ENCODE assay signal across 11 cellular contexts in genomic region chr16:64440421-64440831, GRCh38.
A peak's percentile ranks its signal among the peaks of the same experiment; 100 is the strongest.
DNase-seq lines count a peak whose midpoint lies in the region; ATAC-seq and TF ChIP-seq lines count a peak whose summit lies in the region.
"Had no signal": no experiment of that assay in that cellular context is flagged by ENCODE, and none has a peak within 500 bp of the region (broad histone marks: within the 10 kb centered on the region; RNA-seq: fewer than 3 reads in every experiment).

No MANE protein-coding gene starts in this region.

- peak overlapping the region; percentile 35 for H3K9ac ChIP-seq in PC-3 (ENCODE audit: low read length)

- intact Hi-C loops in PC-3 (cut with micrococcal nuclease) (loop anchor here (5.0 to 10.0 kb wide), 2 partner anchors 203 to 286 kb away; no protein-coding TSS in a partner anchor), psoas muscle (cut with DNase I) (no loop called here), sigmoid colon (cut with DNase I) (no loop called here)

- H3K27ac ChIP-seq in PC-3 (ENCODE audit: low read length) (peak overlapping the region; percentile 91), psoas muscle (peak overlapping the region; percentile 51), sigmoid colon (no peak overlapping the region)
- H3K27ac ChIP-seq: ascending aorta had no signal

- H3K9me3 ChIP-seq in PC-3 (ENCODE audit: low read length): no peaks in the 10 kb centered on the region
- no peaks in the 10 kb centered on the region for H3K9me3 ChIP-seq in psoas muscle
- no peaks in the 10 kb centered on the region for H3K9me3 ChIP-seq in sigmoid colon
- H3K9me3 ChIP-seq: ascending aorta had no signal

- H3K4me1 ChIP-seq in PC-3 (ENCODE audit: insufficient read depth, low read length) (peaks cover 21% of the 10 kb centered on the region), psoas muscle (peaks cover 6% of the 10 kb centered on the region), sigmoid colon (peaks cover 0 to 13% (median 6%) of the 10 kb centered on the region in 4 donors)
- H3K4me1 ChIP-seq: ascending aorta had no signal

- WGBS in psoas muscle, 3 donors: 29 to 37% (median 30%) methylated on average over 3 of the region's 3 CpGs
- 65 to 74% methylated on average over 3 of the region's 3 CpGs for WGBS in sigmoid colon, 2 donors

- H3K27me3 ChIP-seq in PC-3 (ENCODE audit: low read length): no peaks in the 10 kb centered on the region
- H3K27me3 ChIP-seq in psoas muscle (ENCODE audit: insufficient read depth in 3 of 3, low read length in 2 of 3): no peaks in the 10 kb centered on the region
- no peaks in the 10 kb centered on the region for H3K27me3 ChIP-seq in sigmoid colon
- H3K27me3 ChIP-seq: ascending aorta had no signal

- no peaks in the 10 kb centered on the region for H4K20me1 ChIP-seq in PC-3 (ENCODE audit: low read length)

- TF ChIP-seq POLR2A in sigmoid colon (IDR thresholded peaks at IDR 0.05): no peak

- ATAC-seq in PC-3: peak; percentile 97
- ATAC-seq in psoas muscle: peak; percentile 92 to 98 (median 96)

- H2AFZ ChIP-seq in PC-3 (ENCODE audit: low read length): peak overlapping the region; percentile 27; the same call in 1 of the 2 replicates

- H3K4me2 ChIP-seq in PC-3 (ENCODE audit: low read length): peak overlapping the region; percentile 82

- no peak for TF ChIP-seq EP300 in sigmoid colon (IDR thresholded peaks at IDR 0.05)

- DNase-seq in DMS53 treated with DMSO at 0.1 percent for 48 hours (lab: John Stamatoyannopoulos, UW; ENCODE audit: unreplicated experiment) (peak; percentile 71), PC-3 (peak; percentile 90), fibroblast of gingiva (ENCODE audit: low read depth) (peak; percentile 97), psoas muscle (peak; percentile 39 to 60), NCI-H526 treated with DMSO at 0.1 percent for 48 hours (lab: John Stamatoyannopoulos, UW) (no peak), sigmoid colon (no peak), COR-L47 (lab: John Stamatoyannopoulos, UW) (no peak), OCI-M1 (lab: John Stamatoyannopoulos, UW) (no peak)
- DNase-seq: activated CD4-positive, alpha-beta memory T cell treated with anti-CD3 and anti-CD28 coated beads for 36 hours; GDM1 had no signal

- H3K36me3 ChIP-seq in PC-3 (ENCODE audit: low read depth, low read length) (no peaks in the 10 kb centered on the region), psoas muscle (ENCODE audit: insufficient read depth in 1 of 2, low read depth in 1 of 2) (no peaks in the 10 kb centered on the region), sigmoid colon (no peaks in the 10 kb centered on the region)
- H3K36me3 ChIP-seq: ascending aorta had no signal

- H3F3A ChIP-seq in PC-3 (ENCODE audit: low read length, unreplicated experiment): no peaks in the 10 kb centered on the region

- CTCF ChIA-PET in PC-3 (lab: Charles Lee): no interaction called here

- no peaks in the 10 kb centered on the region for H3K9me2 ChIP-seq in PC-3 (replicated peaks; ENCODE audit: low read length)

- H3K4me3 ChIP-seq in PC-3 (ENCODE audit: low read length) (peak overlapping the region; percentile 40; the same call in 1 of the 2 replicates), psoas muscle (no peak overlapping the region), sigmoid colon (no peak overlapping the region)
- H3K4me3 ChIP-seq: ascending aorta had no signal

- BruUV-seq in PC-3 (replicated peaks; lab: Mats Ljungman, UMichigan): no TSS peak

- POLR2A ChIA-PET in PC-3 (lab: Charles Lee; ENCODE audit: unreplicated experiment): no interaction called here

- no peaks in the 10 kb centered on the region for H3K79me2 ChIP-seq in PC-3 (ENCODE audit: low read length)

- TF ChIP-seq CTCF in PC-3 (conservative IDR thresholded peaks at IDR 0.05; ENCODE audit: low read depth, low read length): no peak
- TF ChIP-seq CTCF in psoas muscle (IDR thresholded peaks at IDR 0.05): no peak
- TF ChIP-seq CTCF in sigmoid colon (IDR thresholded peaks at IDR 0.05): no peak

Comparison
In these comparisons a context has a peak if more than half of its experiments do, and no peak if none do; other contexts are left out.
1. DNase-seq: peak in DMS53 treated with DMSO at 0.1 percent for 48 hours (single experiment), PC-3 (single experiment), fibroblast of gingiva (single experiment) and psoas muscle (2 of 2); none in NCI-H526 treated with DMSO at 0.1 percent for 48 hours (single experiment), sigmoid colon (single experiment), COR-L47 (single experiment) and OCI-M1 (single experiment).
2. H3K27ac ChIP-seq: peak in PC-3 (single experiment) and psoas muscle (single experiment); none in sigmoid colon (0 of 4).